In genomic region chr4:41192136-41192535, GRCh38 we compare ENCODE assay signal across 2 cellular contexts.
TF ChIP-seq lines count a peak whose summit lies in the region.

No MANE protein-coding gene starts in this region.

TF ChIP-seq in IMR-90, 13 proteins besides CTCF, POLR2A, EP300 and RAD21 (continued from another document):
- TF ChIP-seq, protein P1, sequence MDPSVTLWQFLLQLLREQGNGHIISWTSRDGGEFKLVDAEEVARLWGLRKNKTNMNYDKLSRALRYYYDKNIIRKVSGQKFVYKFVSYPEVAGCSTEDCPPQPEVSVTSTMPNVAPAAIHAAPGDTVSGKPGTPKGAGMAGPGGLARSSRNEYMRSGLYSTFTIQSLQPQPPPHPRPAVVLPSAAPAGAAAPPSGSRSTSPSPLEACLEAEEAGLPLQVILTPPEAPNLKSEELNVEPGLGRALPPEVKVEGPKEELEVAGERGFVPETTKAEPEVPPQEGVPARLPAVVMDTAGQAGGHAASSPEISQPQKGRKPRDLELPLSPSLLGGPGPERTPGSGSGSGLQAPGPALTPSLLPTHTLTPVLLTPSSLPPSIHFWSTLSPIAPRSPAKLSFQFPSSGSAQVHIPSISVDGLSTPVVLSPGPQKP (IDR thresholded peaks at IDR 0.05; ENCODE audit: borderline replicate concordance, low read depth, low read length): no peak
- TF ChIP-seq BHLHE40 (IDR thresholded peaks at IDR 0.05; ENCODE audit: low read depth, low read length): no peak
- TF ChIP-seq SMC3 (IDR thresholded peaks at IDR 0.05; ENCODE audit: low read depth, low read length): no peak
- no peak for TF ChIP-seq CEBPB (IDR thresholded peaks at IDR 0.05; ENCODE audit: low read depth, low read length)
- TF ChIP-seq MAFK (IDR thresholded peaks at IDR 0.05; ENCODE audit: low read depth, low read length): no peak
- no peak for TF ChIP-seq RFX5 (IDR thresholded peaks at IDR 0.05; ENCODE audit: low read depth, low read length)
- no peak for TF ChIP-seq RCOR1 (IDR thresholded peaks at IDR 0.05; ENCODE audit: insufficient replicate concordance, low read length)
- TF ChIP-seq NFE2L2 (IDR thresholded peaks at IDR 0.05; ENCODE audit: low read depth, low read length): no peak
- TF ChIP-seq MAZ (IDR thresholded peaks at IDR 0.05; ENCODE audit: borderline replicate concordance, low read depth, low read length): no peak
- no peak for TF ChIP-seq FOS (IDR thresholded peaks at IDR 0.05; ENCODE audit: low read depth, low read length)
- no peak for TF ChIP-seq MXI1 (IDR thresholded peaks at IDR 0.05; ENCODE audit: borderline replicate concordance, low read depth, low read length)
- no peak for TF ChIP-seq USF2 (IDR thresholded peaks at IDR 0.05; ENCODE audit: low read depth, low read length)

TF ChIP-seq in HEK293T, 16 proteins besides CTCF, POLR2A, EP300 and RAD21 (continued from another document):
- TF ChIP-seq, protein P2, sequence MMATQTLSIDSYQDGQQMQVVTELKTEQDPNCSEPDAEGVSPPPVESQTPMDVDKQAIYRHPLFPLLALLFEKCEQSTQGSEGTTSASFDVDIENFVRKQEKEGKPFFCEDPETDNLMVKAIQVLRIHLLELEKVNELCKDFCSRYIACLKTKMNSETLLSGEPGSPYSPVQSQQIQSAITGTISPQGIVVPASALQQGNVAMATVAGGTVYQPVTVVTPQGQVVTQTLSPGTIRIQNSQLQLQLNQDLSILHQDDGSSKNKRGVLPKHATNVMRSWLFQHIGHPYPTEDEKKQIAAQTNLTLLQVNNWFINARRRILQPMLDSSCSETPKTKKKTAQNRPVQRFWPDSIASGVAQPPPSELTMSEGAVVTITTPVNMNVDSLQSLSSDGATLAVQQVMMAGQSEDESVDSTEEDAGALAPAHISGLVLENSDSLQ (IDR thresholded peaks at IDR 0.05): no peak
- TF ChIP-seq CTBP1 (IDR thresholded peaks at IDR 0.05; ENCODE audit: borderline replicate concordance) (no peak), FOXA1 (IDR thresholded peaks at IDR 0.05) (no peak), SP1 (IDR thresholded peaks at IDR 0.05) (no peak), L3MBTL2 (conservative IDR thresholded peaks at IDR 0.05) (no peak), SUZ12 (IDR thresholded peaks at IDR 0.05) (no peak), ELF4 (IDR thresholded peaks at IDR 0.05) (no peak), FOXM1 (IDR thresholded peaks at IDR 0.05; ENCODE audit: borderline replicate concordance) (no peak)
TF ChIP-seq in HEK293T: peak in this region for 0.
